In genomic region chr3:179526989-179527391, GRCh38 we compare ENCODE assay signal across 8 cellular contexts. TPM values are rescaled to one million over a fixed set of nuclear protein-coding genes. Genes with fewer than 3 reads are reported as not detected.
DNase-seq lines count a peak whose midpoint lies in the region; ATAC-seq and TF ChIP-seq lines count a peak whose summit lies in the region.

No MANE protein-coding gene starts in this region.

- peak; percentile 67 to 73 for DNase-seq in HAP-1 (ENCODE audit: low spot score in 2 of 2)
- DNase-seq in SJCRH30, result peak; percentile 72 to 82
- peak; percentile 61 for DNase-seq in Right ventricle myocardium superior
- peak; percentile 53 to 61 for DNase-seq in psoas muscle
- DNase-seq in T-helper 9 cell, result no peak
- no peak for DNase-seq in immature natural killer cell

- no peak overlapping the region for H3K27ac Mint-ChIP-seq in immature natural killer cell

- ATAC-seq in Right ventricle myocardium superior (ENCODE audit: poor library complexity) (peak; percentile 97), psoas muscle (peak; percentile 28 to 77 (median 72)), HG02588 (IDR thresholded peaks at IDR 0.05; ENCODE audit: unreplicated experiment) (no peak), GM18519 (IDR thresholded peaks at IDR 0.05; ENCODE audit: low FRiP score, unreplicated experiment) (no peak)

- no peak overlapping the region for H3K4me3 ChIP-seq in HAP-1
- peak overlapping the region; percentile 44 for H3K4me3 ChIP-seq in SJCRH30
- H3K4me3 ChIP-seq in psoas muscle, result no peak overlapping the region

- 1 to 11% (median 6%) methylated on average over 3 of the region's 3 CpGs for WGBS in psoas muscle, 3 donors

- H3K27me3 ChIP-seq in HAP-1 (ENCODE audit: low read depth) (no peaks in the 10 kb centered on the region), SJCRH30 (no peaks in the 10 kb centered on the region), psoas muscle (ENCODE audit: insufficient read depth in 3 of 3, low read length in 2 of 3) (no peaks in the 10 kb centered on the region)

- H3K9me3 ChIP-seq in HAP-1 (no peaks in the 10 kb centered on the region), SJCRH30 (replicated peaks) (no peaks in the 10 kb centered on the region), psoas muscle (no peaks in the 10 kb centered on the region)

- in situ Hi-C loops in HAP-1 (cut with MboI; ENCODE audit: low sequenced_read_pairs), result no loop called here

- H3K36me3 Mint-ChIP-seq in immature natural killer cell, result no peaks in the 10 kb centered on the region

- H3K36me3 ChIP-seq in HAP-1 (replicated peaks), result no peaks in the 10 kb centered on the region
- H3K36me3 ChIP-seq in SJCRH30, result no peaks in the 10 kb centered on the region
- no peaks in the 10 kb centered on the region for H3K36me3 ChIP-seq in psoas muscle (ENCODE audit: insufficient read depth in 1 of 2, low read depth in 1 of 2)

- TF ChIP-seq CTCF in psoas muscle (IDR thresholded peaks at IDR 0.05), result no peak

- peaks cover 9% of the 10 kb centered on the region for H3K4me1 ChIP-seq in HAP-1
- H3K4me1 ChIP-seq in SJCRH30, result peaks cover 4% of the 10 kb centered on the region; the same call in 1 of the 2 replicates
- peaks cover 8% of the 10 kb centered on the region for H3K4me1 ChIP-seq in psoas muscle

- H3K27me3 Mint-ChIP-seq in immature natural killer cell (ENCODE audit: low read depth in 3 of 3), result peaks cover 2 to 11% (median 4%) of the 10 kb centered on the region in 3 donors

- intact Hi-C loops in Right ventricle myocardium superior (cut with DNase I) (no loop called here), psoas muscle (cut with DNase I) (no loop called here)

- no peaks in the 10 kb centered on the region for H3K9me3 Mint-ChIP-seq in immature natural killer cell

- no peaks in the 10 kb centered on the region for H3K4me1 Mint-ChIP-seq in immature natural killer cell

- H3K27ac ChIP-seq in SJCRH30 (peak overlapping the region; percentile 28; the same call in 1 of the 2 replicates), psoas muscle (no peak overlapping the region)

- no peak overlapping the region for H3K4me3 Mint-ChIP-seq in immature natural killer cell

RNA-seq across cellular contexts. Expression of gene ACTL6A, which starts 35.7 kb away (rescaled TPM):
- total RNA-seq in SJCRH30 (2014; rRNA removed; shearing (Covaris generic)), result 106 and 111 TPM in 2 replicates
- total RNA-seq in Right ventricle myocardium superior, result 21.2 TPM
- 10 to 100 TPM; 10.2 to 12.6 (median 11.0) TPM for total RNA-seq in psoas muscle
- 10 to 100 TPM; 13.5 to 22.5 (median 14.9) TPM for polyA plus RNA-seq in psoas muscle
- polyA plus RNA-seq in immature natural killer cell, result 10 to 100 TPM; 25.6 to 46.1 (median 34.5) TPM

Comparison
In these comparisons a context has a peak if more than half of its experiments do, and no peak if none do; other contexts are left out.
1. DNase-seq: peak in HAP-1 (2 of 2), SJCRH30 (2 of 2), Right ventricle myocardium superior (single experiment) and psoas muscle (2 of 2); none in T-helper 9 cell (single experiment) and immature natural killer cell (0 of 3).
2. ATAC-seq: peak in Right ventricle myocardium superior (single experiment) and psoas muscle (4 of 4); none in HG02588 (single experiment) and GM18519 (single experiment).